In the genomic region with DNA sequence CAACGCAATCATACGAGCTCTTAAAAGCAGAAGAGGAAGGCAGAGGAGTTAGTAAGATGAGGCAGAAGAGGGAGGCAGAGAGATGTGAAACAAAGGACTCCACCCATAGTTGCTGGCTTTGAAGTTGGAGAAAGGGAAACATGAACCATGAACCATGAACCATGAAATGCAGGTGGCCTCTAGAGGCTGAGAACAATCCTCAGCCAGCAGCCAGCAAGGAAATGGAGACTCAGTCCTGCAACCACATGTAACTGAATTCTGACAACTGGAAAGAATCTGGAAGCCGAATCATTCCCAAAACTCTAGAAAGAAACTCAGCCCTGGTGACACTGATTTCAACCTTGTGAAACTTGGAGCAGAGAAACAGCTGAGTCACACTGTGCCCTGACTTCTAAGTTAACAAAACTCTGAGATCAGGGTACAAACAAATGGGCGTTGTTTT, we compare ENCODE assay signal across 8 cellular contexts. TPM values are rescaled to one million over a fixed set of nuclear protein-coding genes. Genes with fewer than 3 reads are reported as not detected.
A peak's percentile ranks its signal among the peaks of the same experiment; 100 is the strongest.
DNase-seq lines count a peak whose midpoint lies in the region; ATAC-seq, FAIRE-seq and TF ChIP-seq lines count a peak whose summit lies in the region.

No MANE protein-coding gene starts in this region.

- H3K9me3 ChIP-seq in SK-N-SH: no peaks in the 10 kb centered on the region

- POLR2A ChIA-PET in SK-N-SH (lab: Yijun Ruan, JAX): no interaction called here

- no peaks in the 10 kb centered on the region for H3F3A ChIP-seq in SK-N-SH (replicated peaks; ENCODE audit: insufficient read depth)

- 59% methylated on average over 4 of the region's 4 CpGs for WGBS in SK-N-SH (ENCODE audit: low lambda C conversion rate)

- TF ChIP-seq RAD21 in SK-N-SH (IDR thresholded peaks at IDR 0.05; ENCODE audit: low read length): no peak

- TF ChIP-seq CTCF in D721Med (IDR thresholded peaks at IDR 0.05; ENCODE audit: insufficient read depth, missing control alignments): peak; percentile 8
- TF ChIP-seq CTCF in SK-N-SH (IDR thresholded peaks at IDR 0.05): no peak

- H3K79me2 ChIP-seq in SK-N-SH (ENCODE audit: insufficient read depth): peaks cover 5% of the 10 kb centered on the region; the same call in 1 of the 2 replicates

- CTCF ChIA-PET in SK-N-SH (lab: Yijun Ruan, JAX): interaction anchor here (1.2 to 2.5 kb wide), 4 partner anchors 10 to 93 kb away, joined by 3 to 12 read pairs (median 8); a partner anchor contains a TSS

- H3K4me3 ChIP-seq in SK-N-SH (ENCODE audit: low read depth in 2 of 2, low read length in 1 of 2): no peak overlapping the region

- H3K9me2 ChIP-seq in SK-N-SH: no peaks in the 10 kb centered on the region

- TF ChIP-seq EP300 in SK-N-SH (IDR thresholded peaks at IDR 0.05; ENCODE audit: borderline replicate concordance in 1 of 2, low read depth in 1 of 2, low read length in 1 of 2): no peak

- H4K20me1 ChIP-seq in SK-N-SH (ENCODE audit: insufficient read depth): no peaks in the 10 kb centered on the region

- peaks cover 5 to 13% of the 10 kb centered on the region in 2 experiments; a peak in 3 of 4 replicates for H3K4me1 ChIP-seq in SK-N-SH (ENCODE audit: control insufficient read depth in 1 of 2, insufficient read depth in 2 of 2, low read depth in 1 of 2, low read length in 1 of 2)

- H2AFZ ChIP-seq in SK-N-SH (ENCODE audit: low read depth): no peak overlapping the region; the same call in 1 of the 2 replicates

- H3K9ac ChIP-seq in SK-N-SH: no peak overlapping the region

- peak; percentile 42 for ATAC-seq in GM19025 (IDR thresholded peaks at IDR 0.05; ENCODE audit: low read depth, unreplicated experiment)
- peak; percentile 57 for ATAC-seq in HG03103 (IDR thresholded peaks at IDR 0.05; ENCODE audit: low read depth, unreplicated experiment)
- no peak for ATAC-seq in GM18870 (IDR thresholded peaks at IDR 0.05; ENCODE audit: unreplicated experiment)
- ATAC-seq in HG02970 (IDR thresholded peaks at IDR 0.05; ENCODE audit: low FRiP score, unreplicated experiment): no peak

- FAIRE-seq in D721Med (lab: Jason Lieb, UNC): no peak

- H3K4me2 ChIP-seq in SK-N-SH: 0 out of 2 replicates have a peak overlapping the region, but pooled peaks have one; percentile 2

- no peaks in the 10 kb centered on the region for H3K27me3 ChIP-seq in SK-N-SH (ENCODE audit: insufficient read depth)

- no peaks in the 10 kb centered on the region for H3K36me3 ChIP-seq in SK-N-SH (replicated peaks in 1 of 2; ENCODE audit: control insufficient read depth in 1 of 2, insufficient read depth in 2 of 2, low read length in 1 of 2)

- H3K27ac ChIP-seq in SK-N-SH (ENCODE audit: low read depth in 2 of 2, low read length in 1 of 2): peak overlapping the region; percentile 34 to 35; a peak in 3 of 4 replicates

- DNase-seq in D721Med (ENCODE audit: insufficient read length, low spot score) (no peak), SK-N-SH (no peak), foreskin melanocyte (peak; percentile 56), NCI-H748 (lab: John Stamatoyannopoulos, UW; ENCODE audit: unreplicated experiment) (no peak)

TF ChIP-seq in SK-N-SH, 30 proteins besides CTCF, POLR2A, EP300 and RAD21:
- TF ChIP-seq, protein P1, sequence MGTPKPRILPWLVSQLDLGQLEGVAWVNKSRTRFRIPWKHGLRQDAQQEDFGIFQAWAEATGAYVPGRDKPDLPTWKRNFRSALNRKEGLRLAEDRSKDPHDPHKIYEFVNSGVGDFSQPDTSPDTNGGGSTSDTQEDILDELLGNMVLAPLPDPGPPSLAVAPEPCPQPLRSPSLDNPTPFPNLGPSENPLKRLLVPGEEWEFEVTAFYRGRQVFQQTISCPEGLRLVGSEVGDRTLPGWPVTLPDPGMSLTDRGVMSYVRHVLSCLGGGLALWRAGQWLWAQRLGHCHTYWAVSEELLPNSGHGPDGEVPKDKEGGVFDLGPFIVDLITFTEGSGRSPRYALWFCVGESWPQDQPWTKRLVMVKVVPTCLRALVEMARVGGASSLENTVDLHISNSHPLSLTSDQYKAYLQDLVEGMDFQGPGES (IDR thresholded peaks at IDR 0.05; ENCODE audit: low read depth, low read length): no peak
- TF ChIP-seq GABPA (IDR thresholded peaks at IDR 0.05; ENCODE audit: low read depth) (no peak), GATA2 (CRISPR knock-in tag; IDR thresholded peaks at IDR 0.05) (no peak), NRF1 (IDR thresholded peaks at IDR 0.05; ENCODE audit: low read depth, low read length) (no peak), CHD2 (IDR thresholded peaks at IDR 0.05; ENCODE audit: low read length, partially characterized antibody) (no peak)
- TF ChIP-seq, protein P2, sequence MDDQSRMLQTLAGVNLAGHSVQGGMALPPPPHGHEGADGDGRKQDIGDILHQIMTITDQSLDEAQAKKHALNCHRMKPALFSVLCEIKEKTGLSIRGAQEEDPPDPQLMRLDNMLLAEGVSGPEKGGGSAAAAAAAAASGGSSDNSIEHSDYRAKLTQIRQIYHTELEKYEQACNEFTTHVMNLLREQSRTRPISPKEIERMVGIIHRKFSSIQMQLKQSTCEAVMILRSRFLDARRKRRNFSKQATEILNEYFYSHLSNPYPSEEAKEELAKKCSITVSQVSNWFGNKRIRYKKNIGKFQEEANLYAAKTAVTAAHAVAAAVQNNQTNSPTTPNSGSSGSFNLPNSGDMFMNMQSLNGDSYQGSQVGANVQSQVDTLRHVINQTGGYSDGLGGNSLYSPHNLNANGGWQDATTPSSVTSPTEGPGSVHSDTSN (IDR thresholded peaks at IDR 0.05): no peak
- TF ChIP-seq, protein P3, sequence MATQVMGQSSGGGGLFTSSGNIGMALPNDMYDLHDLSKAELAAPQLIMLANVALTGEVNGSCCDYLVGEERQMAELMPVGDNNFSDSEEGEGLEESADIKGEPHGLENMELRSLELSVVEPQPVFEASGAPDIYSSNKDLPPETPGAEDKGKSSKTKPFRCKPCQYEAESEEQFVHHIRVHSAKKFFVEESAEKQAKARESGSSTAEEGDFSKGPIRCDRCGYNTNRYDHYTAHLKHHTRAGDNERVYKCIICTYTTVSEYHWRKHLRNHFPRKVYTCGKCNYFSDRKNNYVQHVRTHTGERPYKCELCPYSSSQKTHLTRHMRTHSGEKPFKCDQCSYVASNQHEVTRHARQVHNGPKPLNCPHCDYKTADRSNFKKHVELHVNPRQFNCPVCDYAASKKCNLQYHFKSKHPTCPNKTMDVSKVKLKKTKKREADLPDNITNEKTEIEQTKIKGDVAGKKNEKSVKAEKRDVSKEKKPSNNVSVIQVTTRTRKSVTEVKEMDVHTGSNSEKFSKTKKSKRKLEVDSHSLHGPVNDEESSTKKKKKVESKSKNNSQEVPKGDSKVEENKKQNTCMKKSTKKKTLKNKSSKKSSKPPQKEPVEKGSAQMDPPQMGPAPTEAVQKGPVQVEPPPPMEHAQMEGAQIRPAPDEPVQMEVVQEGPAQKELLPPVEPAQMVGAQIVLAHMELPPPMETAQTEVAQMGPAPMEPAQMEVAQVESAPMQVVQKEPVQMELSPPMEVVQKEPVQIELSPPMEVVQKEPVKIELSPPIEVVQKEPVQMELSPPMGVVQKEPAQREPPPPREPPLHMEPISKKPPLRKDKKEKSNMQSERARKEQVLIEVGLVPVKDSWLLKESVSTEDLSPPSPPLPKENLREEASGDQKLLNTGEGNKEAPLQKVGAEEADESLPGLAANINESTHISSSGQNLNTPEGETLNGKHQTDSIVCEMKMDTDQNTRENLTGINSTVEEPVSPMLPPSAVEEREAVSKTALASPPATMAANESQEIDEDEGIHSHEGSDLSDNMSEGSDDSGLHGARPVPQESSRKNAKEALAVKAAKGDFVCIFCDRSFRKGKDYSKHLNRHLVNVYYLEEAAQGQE (IDR thresholded peaks at IDR 0.05; ENCODE audit: low read depth, low read length): no peak
- TF ChIP-seq, protein P4, sequence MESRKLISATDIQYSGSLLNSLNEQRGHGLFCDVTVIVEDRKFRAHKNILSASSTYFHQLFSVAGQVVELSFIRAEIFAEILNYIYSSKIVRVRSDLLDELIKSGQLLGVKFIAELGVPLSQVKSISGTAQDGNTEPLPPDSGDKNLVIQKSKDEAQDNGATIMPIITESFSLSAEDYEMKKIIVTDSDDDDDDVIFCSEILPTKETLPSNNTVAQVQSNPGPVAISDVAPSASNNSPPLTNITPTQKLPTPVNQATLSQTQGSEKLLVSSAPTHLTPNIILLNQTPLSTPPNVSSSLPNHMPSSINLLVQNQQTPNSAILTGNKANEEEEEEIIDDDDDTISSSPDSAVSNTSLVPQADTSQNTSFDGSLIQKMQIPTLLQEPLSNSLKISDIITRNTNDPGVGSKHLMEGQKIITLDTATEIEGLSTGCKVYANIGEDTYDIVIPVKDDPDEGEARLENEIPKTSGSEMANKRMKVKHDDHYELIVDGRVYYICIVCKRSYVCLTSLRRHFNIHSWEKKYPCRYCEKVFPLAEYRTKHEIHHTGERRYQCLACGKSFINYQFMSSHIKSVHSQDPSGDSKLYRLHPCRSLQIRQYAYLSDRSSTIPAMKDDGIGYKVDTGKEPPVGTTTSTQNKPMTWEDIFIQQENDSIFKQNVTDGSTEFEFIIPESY (IDR thresholded peaks at IDR 0.05; ENCODE audit: borderline replicate concordance, low read depth): no peak

RNA-seq across cellular contexts. Expression of a gene that starts 10.1 kb away (rescaled TPM):
- 3.4 and 4.0 TPM in 2 replicates for polyA plus RNA-seq in SK-N-SH (2012; rRNA removed)
- polyA plus RNA-seq in SK-N-SH (2012; cell fraction: cytosol; rRNA removed): 6.1 and 7.8 TPM in 2 replicates
- 1.0 and 1.9 TPM in 2 replicates for polyA plus RNA-seq in SK-N-SH (2012; cell fraction: nucleus; rRNA removed)

Comparison
In these comparisons a context has a peak if more than half of its experiments do, and no peak if none do; other contexts are left out.
1. ATAC-seq: peak in GM19025 (single experiment) and HG03103 (single experiment); none in GM18870 (single experiment) and HG02970 (single experiment).